1 cellular context compared by ENCODE assay signal in the genomic region with DNA sequence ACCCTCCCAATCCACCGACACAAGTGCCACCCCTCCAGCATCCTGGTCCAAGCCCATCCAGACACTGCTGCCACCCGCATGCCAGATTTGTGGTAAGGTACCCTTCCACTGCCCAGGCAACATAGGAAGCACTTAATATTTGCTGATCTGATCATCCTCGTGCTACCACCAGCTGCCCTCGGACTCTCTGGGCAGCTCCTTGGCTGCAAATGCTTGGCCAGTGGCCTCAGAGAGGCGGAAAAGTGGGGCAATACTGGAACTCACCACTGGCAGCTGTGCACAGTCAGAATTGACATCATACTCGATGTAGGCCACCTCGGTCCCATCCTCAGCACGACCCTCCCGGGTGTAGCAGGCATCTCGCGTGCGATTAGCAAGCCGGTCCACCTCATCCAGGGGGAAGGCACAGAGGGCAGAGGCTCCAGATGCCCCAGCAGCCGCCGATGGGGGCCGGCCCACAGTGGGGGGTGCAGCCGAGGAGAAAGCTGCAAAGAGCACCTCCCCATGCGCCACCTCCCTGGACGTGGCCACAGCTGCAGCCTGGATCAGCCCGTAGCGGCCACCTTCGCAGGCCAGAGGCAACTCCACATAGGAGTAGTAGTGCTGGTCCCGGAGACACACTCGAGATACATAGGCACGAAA.
TF ChIP-seq lines count a peak whose summit lies in the region.

No MANE protein-coding gene starts in this region.

TF ChIP-seq in HepG2, 621 proteins besides CTCF, POLR2A, EP300 and RAD21:
- peak; percentile 16; the same call in 1 of the 2 replicates for TF ChIP-seq GABPB1 (CRISPR knock-in tag; IDR thresholded peaks at IDR 0.05)
- no peak for TF ChIP-seq CBFB (CRISPR knock-in tag; IDR thresholded peaks at IDR 0.05)
